ENCODE assay signal across 37 cellular contexts in the genomic region with DNA sequence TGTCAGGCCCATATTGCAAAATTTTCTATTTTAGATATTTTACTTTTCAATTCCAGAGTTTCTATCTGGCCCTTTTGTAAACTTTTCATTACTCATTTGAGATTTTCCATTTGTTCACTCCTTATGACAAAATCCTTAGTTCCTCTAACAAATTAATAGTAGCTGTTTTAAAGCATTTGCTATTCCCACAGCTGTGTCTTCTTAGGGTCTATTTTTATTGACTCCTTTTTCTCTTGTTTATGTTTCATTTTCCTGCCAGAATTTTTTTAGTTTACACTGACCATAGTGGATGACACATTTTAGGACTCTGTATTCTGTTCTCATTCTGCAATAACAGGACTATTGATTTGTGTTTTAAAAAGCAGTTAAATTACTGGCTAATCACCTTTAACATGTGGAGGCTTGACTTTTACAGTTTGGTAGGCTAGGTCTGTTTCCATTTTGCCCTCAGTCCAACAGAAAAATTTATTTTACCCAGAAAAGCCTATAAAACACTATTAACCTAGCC. TPM values are rescaled to one million over a fixed set of nuclear protein-coding genes. Genes with fewer than 3 reads are reported as not detected.
"Had no signal": no experiment of that assay in that cellular context is flagged by ENCODE, and none has a peak within 500 bp of the region (broad histone marks: within the 10 kb centered on the region; RNA-seq: fewer than 3 reads in every experiment).

No MANE protein-coding gene starts in this region.

- H3K27ac ChIP-seq: adrenal gland, ascending aorta, body of pancreas, brain microvascular endothelial cell, breast epithelium, cardiac muscle cell had no signal

- FAIRE-seq: astrocyte, bronchial epithelial cell had no signal

- H3K36me3 ChIP-seq: adrenal gland, ascending aorta, brain microvascular endothelial cell, breast epithelium, cardiac muscle cell had no signal

- H3K4me3 ChIP-seq: adrenal gland, ascending aorta, body of pancreas, breast epithelium, cardiac muscle cell had no signal

- ATAC-seq: activated naive CD4-positive, alpha-beta T cell treated with anti-CD3 and anti-CD28 coated beads, Interleukin-2, amount 50 U/mL, for 72 hours; activated naive CD8-positive, alpha-beta T cell treated with anti-CD3 and anti-CD28 coated beads, Interleukin-2, amount 50 U/mL, for 24 hours; activated T-cell treated with anti-CD3 and anti-CD28 coated beads, Interleukin-2, amount 50 U/mL, for 4 hours; activated T-cell treated with anti-CD3 and anti-CD28 coated beads, Interleukin-2, amount 50 U/mL, for 72 hours; activated T-helper 17 cell treated with anti-CD3 and anti-CD28 coated beads, Interleukin-2, amount 50 U/mL, for 72 hours; body of pancreas had no signal

- H3K27me3 ChIP-seq: adrenal gland, ascending aorta, body of pancreas, brain microvascular endothelial cell, breast epithelium, cardiac muscle cell had no signal

- DNase-seq: activated effector memory CD4-positive, alpha-beta T cell treated with anti-CD3 and anti-CD28 coated beads, Interleukin-2, amount 50 U/mL, for 16 hours; activated effector memory CD4-positive, alpha-beta T cell treated with Interleukin-2 at 50 U/mL for 16 hours; activated gamma-delta T cell; activated gamma-delta T cell treated with Interleukin-2 at 50 U/mL for 16 hours; activated naive CD4-positive, alpha-beta T cell; activated naive CD4-positive, alpha-beta T cell treated with anti-CD3 and anti-CD28 coated beads for 36 hours; activated naive CD4-positive, alpha-beta T cell treated with anti-CD3 and anti-CD28 coated beads, Interleukin-2, amount 10 ng/mL, durations not matched to agents 7 days and 5 days; activated naive CD4-positive, alpha-beta T cell treated with anti-CD3 and anti-CD28 coated beads, Interleukin-2, amount 50 U/mL, for 16 hours; activated naive CD4-positive, alpha-beta T cell treated with Interleukin-2 at 50 U/mL for 16 hours; activated naive CD8-positive, alpha-beta T cell treated with anti-CD3 and anti-CD28 coated beads for 36 hours; activated naive CD8-positive, alpha-beta T cell treated with anti-CD3 and anti-CD28 coated beads, Interleukin-2, amount 10 ng/mL, durations not matched to agents 7 days and 5 days; activated naive CD8-positive, alpha-beta T cell treated with anti-CD3 and anti-CD28 coated beads, Interleukin-2, amount 50 U/mL, for 24 hours; activated T-cell treated with anti-CD3 and anti-CD28 coated beads for 4 hours; activated T-cell treated with anti-CD3 and anti-CD28 coated beads, Interleukin-2, amount 50 U/mL, for 1 hour; activated T-cell treated with anti-CD3 and anti-CD28 coated beads, Interleukin-2, amount 50 U/mL, for 24 hours; activated T-cell treated with anti-CD3 and anti-CD28 coated beads, Interleukin-2, amount 50 U/mL, for 4 hours; activated T-cell treated with anti-CD3 and anti-CD28 coated beads, Interleukin-2, amount 50 U/mL, for 48 hours; activated T-cell treated with anti-CD3 and anti-CD28 coated beads, Interleukin-2, amount 50 U/mL, for 72 hours; adrenal gland; amniotic stem cell; amygdala; anterior cingulate cortex; aorta; body of pancreas; brain microvascular endothelial cell; caudate nucleus; central memory CD4-positive, alpha-beta T cell; cerebellar nuclear complex had no signal

- H3K4me1 ChIP-seq: adrenal gland, body of pancreas, breast epithelium had no signal

- H3K9me3 ChIP-seq: adrenal gland had no signal

RNA-seq across cellular contexts. Expression of a gene that starts 30.0 kb away (rescaled TPM):
- total RNA-seq: activated naive CD4-positive, alpha-beta T cell treated with anti-CD3 and anti-CD28 coated beads for 36 hours; activated naive CD4-positive, alpha-beta T cell treated with anti-CD3 and anti-CD28 coated beads, Interleukin-2, amount 50 U/mL, for 72 hours; activated naive CD8-positive, alpha-beta T cell treated with anti-CD3 and anti-CD28 coated beads for 36 hours; activated T-cell treated with anti-CD3 and anti-CD28 coated beads, Interleukin-2, amount 50 U/mL, for 72 hours; activated T-helper 1 cell treated with anti-CD3 and anti-CD28 coated beads, Interleukin-12 subunit alpha, Interleukin-12 subunit beta, Interleukin-2, Interleukin-4 antibody, amounts not matched to agents 30 ng/mL and 10 ng/mL and 1 ng/mL, durations not matched to agents 14 hours and 24 hours and 36 hours; activated T-helper 17 cell treated with anti-CD3 and anti-CD28 coated beads, Interleukin-2, amount 50 U/mL, for 72 hours; activated T-helper 2 cell treated with anti-CD3 and anti-CD28 coated beads, Interferon-gamma antibody, Interleukin-2, Interleukin-4, amounts not matched to agents 10 μg/mL and 5 μg/mL and 100 μg/mL, durations not matched to agents 14 hours and 24 hours and 36 hours had no signal
